Comparison of ENCODE assay signal across 1 cellular context in the genomic region with DNA sequence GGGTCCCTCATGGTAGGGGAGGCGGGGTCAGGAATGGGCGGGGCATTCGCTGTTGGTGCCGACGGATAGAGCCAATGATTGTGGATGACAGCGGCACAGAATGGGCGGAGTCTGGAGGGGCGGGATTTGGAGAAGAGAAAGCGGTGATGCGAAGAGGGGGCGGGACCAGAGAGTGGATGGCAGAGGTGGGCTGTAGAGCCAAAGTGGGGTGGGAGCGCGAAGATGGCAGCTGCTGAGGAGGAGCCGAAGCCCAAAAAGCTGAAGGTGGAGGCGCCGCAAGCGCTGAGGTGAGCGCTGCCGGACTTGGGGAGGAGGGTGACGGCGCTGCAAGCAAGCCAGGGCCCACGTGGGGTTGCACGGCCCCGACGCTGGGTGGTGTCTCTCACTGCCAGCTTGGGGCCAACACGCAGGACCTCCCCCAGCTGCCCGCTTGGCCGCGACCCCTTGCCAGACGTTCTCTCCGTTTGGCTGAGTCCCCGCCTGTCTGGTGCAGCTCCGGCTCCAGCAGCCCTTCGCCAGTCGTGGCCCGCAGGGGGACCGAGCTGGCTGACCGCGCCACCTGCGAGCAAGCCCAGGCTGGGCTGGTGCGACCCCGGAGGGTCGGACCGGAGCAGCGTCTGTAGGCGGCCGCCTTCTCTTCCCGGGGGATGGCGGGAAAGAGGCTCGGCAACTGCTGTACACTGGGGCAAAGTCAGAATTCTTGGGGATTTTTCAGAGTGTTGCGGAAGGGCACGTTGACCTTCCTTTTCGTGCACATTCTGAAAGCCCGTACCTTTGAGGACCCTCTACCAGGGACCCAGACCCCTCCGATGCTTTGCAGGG.
TF ChIP-seq lines count a peak whose summit lies in the region.

Gene ADK (plus strand): TSS at position 165 of the 822 bp plus-strand sequence. CDS start 58 bp downstream, at position 223.

TF ChIP-seq in HepG2, 621 proteins besides CTCF, POLR2A, EP300 and RAD21 (continued from another document and continues in another):
- TF ChIP-seq ATF3 (CRISPR knock-in tag; IDR thresholded peaks at IDR 0.05) (no peak), SRSF9 (IDR thresholded peaks at IDR 0.05; ENCODE audit: borderline replicate concordance, insufficient read depth, low read depth, low read length, poor library complexity, severe bottlenecking) (no peak), FOXO1 (CRISPR knock-in tag; IDR thresholded peaks at IDR 0.05) (0 out of 2 replicates have a peak, but pooled peaks have one; percentile 33), RFX1 (IDR thresholded peaks at IDR 0.05) (no peak), PITX1 (CRISPR knock-in tag; IDR thresholded peaks at IDR 0.05) (no peak), ZNF777 (CRISPR knock-in tag; IDR thresholded peaks at IDR 0.05) (peak; percentile 72), KLF15 (CRISPR knock-in tag; IDR thresholded peaks at IDR 0.05; ENCODE audit: borderline replicate concordance) (0 out of 2 replicates have a peak, but pooled peaks have one; percentile 46), REPIN1 (CRISPR knock-in tag; IDR thresholded peaks at IDR 0.05; ENCODE audit: borderline replicate concordance, low read depth) (no peak; the same call in 1 of the 2 replicates), MZF1 (CRISPR knock-in tag; IDR thresholded peaks at IDR 0.05; ENCODE audit: borderline replicate concordance) (no peak), ZNF891 (CRISPR knock-in tag; IDR thresholded peaks at IDR 0.05) (peak; percentile 90), ZNF816 (CRISPR knock-in tag; IDR thresholded peaks at IDR 0.05; ENCODE audit: borderline replicate concordance) (no peak), HMG20A (CRISPR knock-in tag; IDR thresholded peaks at IDR 0.05; ENCODE audit: borderline replicate concordance) (no peak), SIN3B (IDR thresholded peaks at IDR 0.05; ENCODE audit: low read length) (no peak), STAT5B (CRISPR knock-in tag; IDR thresholded peaks at IDR 0.05) (no peak), MEIS1 (CRISPR knock-in tag; IDR thresholded peaks at IDR 0.05; ENCODE audit: borderline replicate concordance) (peak; percentile 55; the same call in 1 of the 2 replicates), KLF13 (CRISPR knock-in tag; IDR thresholded peaks at IDR 0.05) (no peak), ZNF326 (CRISPR knock-in tag; IDR thresholded peaks at IDR 0.05; ENCODE audit: borderline replicate concordance) (no peak), NFE2L2 (IDR thresholded peaks at IDR 0.05; ENCODE audit: low read length) (no peak), TGIF2 (CRISPR knock-in tag; IDR thresholded peaks at IDR 0.05) (no peak; the same call in none of the 2 replicates), ZNF761 (CRISPR knock-in tag; conservative IDR thresholded peaks at IDR 0.05) (0 out of 2 replicates have a peak, but pooled peaks have one; percentile 55), SMAD9 (CRISPR knock-in tag; IDR thresholded peaks at IDR 0.05) (no peak), HDAC6 (IDR thresholded peaks at IDR 0.05; ENCODE audit: low read depth, low read length) (no peak), ZNF549 (CRISPR knock-in tag; IDR thresholded peaks at IDR 0.05) (no peak), SAFB2 (CRISPR knock-in tag; IDR thresholded peaks at IDR 0.05; ENCODE audit: borderline replicate concordance, low read depth) (peak; percentile 71; the same call in 1 of the 2 replicates), ZNF282 (IDR thresholded peaks at IDR 0.05; ENCODE audit: partially characterized antibody) (no peak), SMARCE1 (IDR thresholded peaks at IDR 0.05; ENCODE audit: borderline replicate concordance) (no peak), MAF1 (CRISPR knock-in tag; IDR thresholded peaks at IDR 0.05; ENCODE audit: borderline replicate concordance) (no peak), ZHX1 (CRISPR knock-in tag; IDR thresholded peaks at IDR 0.05; ENCODE audit: low read depth) (peak; percentile 34; the same call in 1 of the 2 replicates), PRDM15 (CRISPR knock-in tag; IDR thresholded peaks at IDR 0.05) (no peak), DMAP1 (CRISPR knock-in tag; IDR thresholded peaks at IDR 0.05) (peak; percentile 86), BORCS8-MEF2B (CRISPR knock-in tag; IDR thresholded peaks at IDR 0.05) (no peak; the same call in 1 of the 2 replicates), ZNF720 (CRISPR knock-in tag; IDR thresholded peaks at IDR 0.05) (no peak), ISL2 (CRISPR knock-in tag; IDR thresholded peaks at IDR 0.05) (peak; percentile 56; the same call in 1 of the 2 replicates), ZNF12 (CRISPR knock-in tag; IDR thresholded peaks at IDR 0.05) (0 out of 2 replicates have a peak, but pooled peaks have one; percentile 25), KLF6 (CRISPR knock-in tag; IDR thresholded peaks at IDR 0.05) (no peak), ZNF558 (CRISPR knock-in tag; IDR thresholded peaks at IDR 0.05; ENCODE audit: borderline replicate concordance) (no peak), ZNF740 (CRISPR knock-in tag; IDR thresholded peaks at IDR 0.05) (no peak), HNRNPUL1 (IDR thresholded peaks at IDR 0.05; ENCODE audit: low read depth, low read length) (no peak), SCMH1 (CRISPR knock-in tag; IDR thresholded peaks at IDR 0.05; ENCODE audit: borderline replicate concordance) (no peak), ZNF382 (CRISPR knock-in tag; IDR thresholded peaks at IDR 0.05; ENCODE audit: borderline replicate concordance) (no peak), ZSCAN22 (CRISPR knock-in tag; IDR thresholded peaks at IDR 0.05) (no peak), ZNF160 (CRISPR knock-in tag; IDR thresholded peaks at IDR 0.05) (peak; percentile 72; the same call in 1 of the 2 replicates), ZNF883 (CRISPR knock-in tag; IDR thresholded peaks at IDR 0.05; ENCODE audit: not compliant biosample characterization) (peak; percentile 91), ZIK1 (CRISPR knock-in tag; IDR thresholded peaks at IDR 0.05; ENCODE audit: borderline replicate concordance, low read depth) (0 out of 2 replicates have a peak, but pooled peaks have one; percentile 75), ELF1 (CRISPR knock-in tag; IDR thresholded peaks at IDR 0.05) (no peak), ZFP90 (CRISPR knock-in tag; IDR thresholded peaks at IDR 0.05; ENCODE audit: borderline replicate concordance) (peak; percentile 98), ONECUT2 (CRISPR knock-in tag; IDR thresholded peaks at IDR 0.05) (no peak), ZNF24 (IDR thresholded peaks at IDR 0.05) (no peak), GABPA (IDR thresholded peaks at IDR 0.05; ENCODE audit: low read depth, low read length) (no peak), GABPA (CRISPR knock-in tag; IDR thresholded peaks at IDR 0.05; ENCODE audit: low read depth) (no peak), TOE1 (CRISPR knock-in tag; IDR thresholded peaks at IDR 0.05) (no peak), SNRNP70 (IDR thresholded peaks at IDR 0.05; ENCODE audit: low read depth, low read length) (no peak)
- TF ChIP-seq, protein P1, sequence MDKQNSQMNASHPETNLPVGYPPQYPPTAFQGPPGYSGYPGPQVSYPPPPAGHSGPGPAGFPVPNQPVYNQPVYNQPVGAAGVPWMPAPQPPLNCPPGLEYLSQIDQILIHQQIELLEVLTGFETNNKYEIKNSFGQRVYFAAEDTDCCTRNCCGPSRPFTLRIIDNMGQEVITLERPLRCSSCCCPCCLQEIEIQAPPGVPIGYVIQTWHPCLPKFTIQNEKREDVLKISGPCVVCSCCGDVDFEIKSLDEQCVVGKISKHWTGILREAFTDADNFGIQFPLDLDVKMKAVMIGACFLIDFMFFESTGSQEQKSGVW (CRISPR knock-in tag; IDR thresholded peaks at IDR 0.05; ENCODE audit: borderline replicate concordance) = no peak
- TF ChIP-seq, protein P2, sequence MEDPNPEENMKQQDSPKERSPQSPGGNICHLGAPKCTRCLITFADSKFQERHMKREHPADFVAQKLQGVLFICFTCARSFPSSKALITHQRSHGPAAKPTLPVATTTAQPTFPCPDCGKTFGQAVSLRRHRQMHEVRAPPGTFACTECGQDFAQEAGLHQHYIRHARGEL (CRISPR knock-in tag; IDR thresholded peaks at IDR 0.05) = no peak
- TF ChIP-seq, protein P3, sequence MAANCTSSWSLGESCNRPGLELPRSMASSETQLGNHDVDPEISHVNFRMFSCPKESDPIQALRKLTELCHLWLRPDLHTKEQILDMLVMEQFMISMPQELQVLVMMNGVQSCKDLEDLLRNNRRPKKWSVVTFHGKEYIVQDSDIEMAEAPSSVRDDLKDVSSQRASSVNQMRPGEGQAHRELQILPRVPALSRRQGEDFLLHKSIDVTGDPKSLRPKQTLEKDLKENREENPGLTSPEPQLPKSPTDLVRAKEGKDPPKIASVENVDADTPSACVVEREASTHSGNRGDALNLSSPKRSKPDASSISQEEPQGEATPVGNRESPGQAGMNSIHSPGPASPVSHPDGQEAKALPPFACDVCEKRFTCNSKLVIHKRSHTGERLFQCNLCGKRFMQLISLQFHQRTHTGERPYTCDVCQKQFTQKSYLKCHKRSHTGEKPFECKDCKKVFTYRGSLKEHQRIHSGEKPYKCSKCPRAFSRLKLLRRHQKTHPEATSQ (CRISPR knock-in tag; IDR thresholded peaks at IDR 0.05; ENCODE audit: borderline replicate concordance) = no peak
- TF ChIP-seq, protein P4, sequence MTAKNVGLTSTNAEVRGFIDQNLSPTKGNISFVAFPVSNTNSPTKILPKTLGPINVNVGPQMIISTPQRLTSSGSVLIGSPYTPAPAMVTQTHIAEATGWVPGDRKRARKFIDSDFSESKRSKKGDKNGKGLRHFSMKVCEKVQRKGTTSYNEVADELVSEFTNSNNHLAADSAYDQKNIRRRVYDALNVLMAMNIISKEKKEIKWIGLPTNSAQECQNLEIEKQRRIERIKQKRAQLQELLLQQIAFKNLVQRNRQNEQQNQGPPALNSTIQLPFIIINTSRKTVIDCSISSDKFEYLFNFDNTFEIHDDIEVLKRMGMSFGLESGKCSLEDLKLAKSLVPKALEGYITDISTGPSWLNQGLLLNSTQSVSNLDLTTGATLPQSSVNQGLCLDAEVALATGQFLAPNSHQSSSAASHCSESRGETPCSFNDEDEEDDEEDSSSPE (CRISPR knock-in tag; IDR thresholded peaks at IDR 0.05) = peak; percentile 65
- TF ChIP-seq, protein P5, sequence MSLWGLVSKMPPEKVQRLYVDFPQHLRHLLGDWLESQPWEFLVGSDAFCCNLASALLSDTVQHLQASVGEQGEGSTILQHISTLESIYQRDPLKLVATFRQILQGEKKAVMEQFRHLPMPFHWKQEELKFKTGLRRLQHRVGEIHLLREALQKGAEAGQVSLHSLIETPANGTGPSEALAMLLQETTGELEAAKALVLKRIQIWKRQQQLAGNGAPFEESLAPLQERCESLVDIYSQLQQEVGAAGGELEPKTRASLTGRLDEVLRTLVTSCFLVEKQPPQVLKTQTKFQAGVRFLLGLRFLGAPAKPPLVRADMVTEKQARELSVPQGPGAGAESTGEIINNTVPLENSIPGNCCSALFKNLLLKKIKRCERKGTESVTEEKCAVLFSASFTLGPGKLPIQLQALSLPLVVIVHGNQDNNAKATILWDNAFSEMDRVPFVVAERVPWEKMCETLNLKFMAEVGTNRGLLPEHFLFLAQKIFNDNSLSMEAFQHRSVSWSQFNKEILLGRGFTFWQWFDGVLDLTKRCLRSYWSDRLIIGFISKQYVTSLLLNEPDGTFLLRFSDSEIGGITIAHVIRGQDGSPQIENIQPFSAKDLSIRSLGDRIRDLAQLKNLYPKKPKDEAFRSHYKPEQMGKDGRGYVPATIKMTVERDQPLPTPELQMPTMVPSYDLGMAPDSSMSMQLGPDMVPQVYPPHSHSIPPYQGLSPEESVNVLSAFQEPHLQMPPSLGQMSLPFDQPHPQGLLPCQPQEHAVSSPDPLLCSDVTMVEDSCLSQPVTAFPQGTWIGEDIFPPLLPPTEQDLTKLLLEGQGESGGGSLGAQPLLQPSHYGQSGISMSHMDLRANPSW (CRISPR knock-in tag; IDR thresholded peaks at IDR 0.05; ENCODE audit: borderline replicate concordance) = no peak
